In genomic region chr2:138829326-138829725, GRCh38 we compare ENCODE assay signal across 10 cellular contexts. TPM values are rescaled to one million over a fixed set of nuclear protein-coding genes. Genes with fewer than 3 reads are reported as not detected.
A peak's percentile ranks its signal among the peaks of the same experiment; 100 is the strongest.
DNase-seq lines count a peak whose midpoint lies in the region; ATAC-seq, FAIRE-seq and TF ChIP-seq lines count a peak whose summit lies in the region.
"Had no signal": no experiment of that assay in that cellular context is flagged by ENCODE, and none has a peak within 500 bp of the region (broad histone marks: within the 10 kb centered on the region; RNA-seq: fewer than 3 reads in every experiment).

No MANE protein-coding gene starts in this region.

- no peak overlapping the region for H3K9ac ChIP-seq in trophoblast cell (ENCODE audit: low read length)
- no peak overlapping the region for H3K9ac ChIP-seq in kidney (ENCODE audit: low read length in 2 of 2)

- no peak overlapping the region for H2BK12ac ChIP-seq in trophoblast cell (ENCODE audit: low read length)

- H3K79me2 ChIP-seq in trophoblast cell (ENCODE audit: control insufficient read depth, insufficient read depth, low read length, poor library complexity) = no peaks in the 10 kb centered on the region

- no peak overlapping the region for H2AFZ ChIP-seq in trophoblast cell (ENCODE audit: insufficient read depth, low read length, poor library complexity)

- H3K4me3 ChIP-seq in SJSA1 = no peak overlapping the region
- H3K4me3 ChIP-seq in trophoblast cell (ENCODE audit: low read depth, low read length) = no peak overlapping the region
- H3K4me3 ChIP-seq in kidney (ENCODE audit: low read length in 2 of 2) = no peak overlapping the region
- H3K4me3 ChIP-seq: lung had no signal

- H3K79me1 ChIP-seq in trophoblast cell (ENCODE audit: low read length) = peaks cover 2% of the 10 kb centered on the region

- no peak overlapping the region for H4K12ac ChIP-seq in trophoblast cell (ENCODE audit: low read depth, low read length)

- no peak overlapping the region for H4K8ac ChIP-seq in trophoblast cell (ENCODE audit: low read depth, low read length)

- FAIRE-seq in kidney (lab: Jason Lieb, UNC) = no peak

- no peak for TF ChIP-seq CTCF in kidney (IDR thresholded peaks at IDR 0.05; ENCODE audit: borderline replicate concordance, extremely low read depth, insufficient read depth)

- no peaks in the 10 kb centered on the region for H3K9me3 ChIP-seq in SJSA1 (replicated peaks)
- no peaks in the 10 kb centered on the region for H3K9me3 ChIP-seq in trophoblast cell (ENCODE audit: insufficient read depth, low read depth, low read length)
- H3K9me3 ChIP-seq in kidney (ENCODE audit: control insufficient read depth in 1 of 2, low read length in 2 of 2) = no peaks in the 10 kb centered on the region

- no peaks in the 10 kb centered on the region for H3K27me3 ChIP-seq in SJSA1 (replicated peaks)
- no peaks in the 10 kb centered on the region for H3K27me3 ChIP-seq in trophoblast cell (ENCODE audit: insufficient read depth, low read length)

- H2AK5ac ChIP-seq in trophoblast cell (ENCODE audit: low read length) = no peak overlapping the region

- H3K4me1 ChIP-seq in SJSA1 (replicated peaks) (no peaks in the 10 kb centered on the region), trophoblast cell (ENCODE audit: control insufficient read depth in 1 of 2, insufficient read depth in 2 of 2, low read length in 2 of 2) (peaks cover 0 to 4% of the 10 kb centered on the region in 2 experiments), kidney (ENCODE audit: control insufficient read depth in 1 of 2, insufficient read depth in 1 of 2, low read depth in 1 of 2, low read length in 2 of 2) (no peaks in the 10 kb centered on the region)

- H4K91ac ChIP-seq in trophoblast cell (ENCODE audit: low read depth, low read length) = no peak overlapping the region

- ATAC-seq in GM19467 (IDR thresholded peaks at IDR 0.05; ENCODE audit: unreplicated experiment) = peak; percentile 71

- no peak overlapping the region for H2BK120ac ChIP-seq in trophoblast cell (ENCODE audit: insufficient read depth, low read length, poor library complexity)

- intact Hi-C loops in kidney (cut with DNase I) = loop anchor here (10.0 kb wide), 1 partner anchor 925 kb away; no protein-coding TSS in a partner anchor

- WGBS in trophoblast cell (ENCODE audit: extremely low coverage, insufficient coverage, insufficient read length) = no CpG with 5 or more reads among the region's 2 CpGs

- no peak overlapping the region for H3K14ac ChIP-seq in trophoblast cell (ENCODE audit: low read length)

- TF ChIP-seq RAD21 in Ishikawa (IDR thresholded peaks at IDR 0.05; ENCODE audit: low read depth) = peak; percentile 68

- H3K27ac ChIP-seq in SJSA1 (no peak overlapping the region), trophoblast cell (ENCODE audit: low read depth, low read length) (no peak overlapping the region), kidney (ENCODE audit: low read depth in 2 of 2, low read length in 2 of 2) (no peak overlapping the region)

- H3K36me3 ChIP-seq in SJSA1 = no peaks in the 10 kb centered on the region
- peaks cover 0 to 2% of the 10 kb centered on the region in 2 experiments for H3K36me3 ChIP-seq in trophoblast cell (ENCODE audit: control insufficient read depth in 1 of 2, insufficient read depth in 2 of 2, low read length in 2 of 2)
- H3K36me3 ChIP-seq in kidney (ENCODE audit: control insufficient read depth in 1 of 2, insufficient read depth in 2 of 2, low read length in 2 of 2) = no peaks in the 10 kb centered on the region

- DNase-seq in EL = peak; percentile 8
- peak; percentile 14 to 48 for DNase-seq in SJSA1 (ENCODE audit: low read depth in 1 of 2, low spot score in 2 of 2)
- peak; percentile 4 for DNase-seq in effector CD4-positive, alpha-beta T cell
- peak; percentile 46 to 70 for DNase-seq in trophoblast cell
- DNase-seq in cerebellum (ENCODE audit: low spot score) = no peak
- DNase-seq in kidney = no peak

- no peak overlapping the region for H3K4me2 ChIP-seq in trophoblast cell (ENCODE audit: low read length)

- H2BK5ac ChIP-seq in trophoblast cell (ENCODE audit: low read depth, low read length, poor library complexity) = no peak overlapping the region

- TF ChIP-seq EP300 in Ishikawa (IDR thresholded peaks at IDR 0.05; ENCODE audit: borderline replicate concordance) = no peak

- H3K18ac ChIP-seq in trophoblast cell (ENCODE audit: low read length) = no peak overlapping the region

- H3K4ac ChIP-seq in trophoblast cell (ENCODE audit: low read depth, low read length) = no peak overlapping the region

- no peak overlapping the region for H3K23ac ChIP-seq in trophoblast cell (ENCODE audit: low read length)

TF ChIP-seq in Ishikawa, 13 proteins besides CTCF, POLR2A, EP300 and RAD21:
- no peak for TF ChIP-seq YY1 (IDR thresholded peaks at IDR 0.05; ENCODE audit: low read depth)
- TF ChIP-seq CEBPB (IDR thresholded peaks at IDR 0.05) = no peak
- no peak for TF ChIP-seq EGR1 (IDR thresholded peaks at IDR 0.05)
- TF ChIP-seq TAF1 (IDR thresholded peaks at IDR 0.05; ENCODE audit: low read depth) = no peak
- TF ChIP-seq CREB1 (IDR thresholded peaks at IDR 0.05; ENCODE audit: low read depth) = no peak
- no peak for TF ChIP-seq TCF12 (IDR thresholded peaks at IDR 0.05; ENCODE audit: low read depth)
- no peak for TF ChIP-seq ZBTB7A (IDR thresholded peaks at IDR 0.05; ENCODE audit: low read depth)
- TF ChIP-seq, protein P1, sequence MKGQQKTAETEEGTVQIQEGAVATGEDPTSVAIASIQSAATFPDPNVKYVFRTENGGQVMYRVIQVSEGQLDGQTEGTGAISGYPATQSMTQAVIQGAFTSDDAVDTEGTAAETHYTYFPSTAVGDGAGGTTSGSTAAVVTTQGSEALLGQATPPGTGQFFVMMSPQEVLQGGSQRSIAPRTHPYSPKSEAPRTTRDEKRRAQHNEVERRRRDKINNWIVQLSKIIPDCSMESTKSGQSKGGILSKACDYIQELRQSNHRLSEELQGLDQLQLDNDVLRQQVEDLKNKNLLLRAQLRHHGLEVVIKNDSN (IDR thresholded peaks at IDR 0.05) = no peak
- TF ChIP-seq TEAD4 (IDR thresholded peaks at IDR 0.05) = no peak

RNA-seq across cellular contexts. Expression of gene NXPH2, which starts 49.1 kb away (rescaled TPM):
- 6.1 and 8.3 TPM in 2 replicates for total RNA-seq in SJSA1 (2014; rRNA removed; shearing (Covaris generic))
- polyA plus RNA-seq in trophoblast cell (2013) = 14.4 and 14.6 TPM in 2 replicates
- 12.7 TPM for total RNA-seq in cerebellum
- 0.57 TPM for total RNA-seq in kidney
- 2.2 TPM for polyA plus RNA-seq in kidney (ENCODE audit: insufficient read depth, low read depth, low replicate concordance)
- total RNA-seq: lung; T-helper 2 cell treated with Interferon-gamma antibody and Interleukin-4, amounts not matched to agents 100 ng/mL and 5 ng/mL, for 36 hours had no signal
- polyA plus RNA-seq: lung had no signal

Comparison
In these comparisons a context has a peak if more than half of its experiments do, and no peak if none do; other contexts are left out.
1. DNase-seq: peak in EL (single experiment), SJSA1 (2 of 2), effector CD4-positive, alpha-beta T cell (single experiment) and trophoblast cell (2 of 2); none in cerebellum (single experiment) and kidney (single experiment).